ENCODE assay signal across 27 cellular contexts in the genomic region with DNA sequence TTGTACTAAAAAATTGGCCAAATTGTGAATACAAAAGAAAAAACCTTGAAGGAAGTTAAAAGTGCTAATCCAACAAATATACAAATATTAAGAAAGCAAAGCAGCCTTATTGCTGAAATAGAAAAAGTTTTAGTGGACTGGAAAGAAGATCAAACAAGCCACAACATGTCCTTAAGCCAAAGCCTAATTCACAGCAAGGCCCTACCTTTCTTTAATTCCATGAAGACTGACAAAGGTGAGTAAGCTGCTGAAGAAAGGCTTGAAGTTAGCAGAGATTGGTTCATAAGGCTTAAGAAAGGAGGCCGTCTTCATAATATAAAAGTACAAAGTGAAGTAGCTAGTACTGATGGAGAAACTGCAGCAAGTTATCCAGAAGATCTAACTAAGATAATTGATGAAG. TPM values are rescaled to one million over a fixed set of nuclear protein-coding genes. Genes with fewer than 3 reads are reported as not detected.
"Had no signal": no experiment of that assay in that cellular context is flagged by ENCODE, and none has a peak within 500 bp of the region (broad histone marks: within the 10 kb centered on the region; RNA-seq: fewer than 3 reads in every experiment).

No MANE protein-coding gene starts in this region.

- H3K27me3 ChIP-seq: ovary, right atrium auricular region, right lobe of liver, tibial nerve, uterus had no signal

- ATAC-seq: naive thymus-derived CD4-positive, alpha-beta T cell; natural killer cell treated with Interleukin-12 subunit alpha and Interleukin-12 subunit beta and Interleukin-15 and Interleukin-18, amount 100 ng/mL, for 72 hours; right lobe of liver; stimulated activated memory B cell treated with anti-CD40 and anti-IgM and Interleukin-4, amounts not matched to agents 10 μg/mL and 1 μg/mL and 100 μg/mL, for 72 hours; stimulated activated naive CD8-positive, alpha-beta T cell treated with anti-CD3 and anti-CD28 coated beads, Interleukin-15, amount 100 ng/mL, for 72 hours had no signal

- H3K4me2 ChIP-seq: smooth muscle cell had no signal

- H3K27ac ChIP-seq: left ventricle myocardium inferior, ovary, right atrium auricular region, right lobe of liver, tibial nerve, uterus had no signal

- H3K36me3 ChIP-seq: left ventricle myocardium inferior, ovary, right atrium auricular region, right lobe of liver, tibial nerve, uterus had no signal

- H3K4me3 ChIP-seq: left ventricle myocardium inferior, lung, mucosa of descending colon, ovary, right atrium auricular region, right lobe of liver, smooth muscle cell, tibial nerve, uterus had no signal

- H3K4me1 ChIP-seq: left ventricle myocardium inferior, right atrium auricular region, right lobe of liver, tibial nerve, uterus had no signal

- H3K9me3 ChIP-seq: left ventricle myocardium inferior, mucosa of descending colon, ovary, right atrium auricular region, right lobe of liver, tibial nerve, uterus had no signal

- DNase-seq: immature natural killer cell; left ventricle myocardium inferior; midbrain; mucosa of descending colon; naive thymus-derived CD4-positive, alpha-beta T cell; ovary; right lobe of liver; stimulated activated CD4-positive, alpha-beta T cell treated with anti-CD3 and anti-CD28 coated beads, Interleukin-1b, Interleukin-23, amount 100 ng/mL, for 48 hours; stimulated activated CD4-positive, alpha-beta T cell treated with anti-CD3 and anti-CD28 coated beads, Interleukin-2, amount 100 ng/mL, for 48 hours; stimulated activated CD4-positive, alpha-beta T cell treated with anti-CD3 and anti-CD28 coated beads, Interleukin-4, amount 100 ng/mL, for 4 hours; stimulated activated CD8-positive, alpha-beta memory T cell treated with anti-CD3 and anti-CD28 coated beads, Interleukin-4, amount 100 ng/mL, for 48 hours; stimulated activated naive CD4-positive, alpha-beta T cell treated with Interleukin-2 at 50 U/mL for 16 hours; stimulated activated naive CD8-positive, alpha-beta T cell treated with anti-CD3 and anti-CD28 coated beads, Interleukin-15, amount 100 ng/mL, for 72 hours; substantia nigra; uterus had no signal

RNA-seq across cellular contexts. Expression of gene TINAG, which starts 53.5 kb away (rescaled TPM):
- total RNA-seq: lower leg skin; lung; mesenteric fat pad; naive thymus-derived CD4-positive, alpha-beta T cell; natural killer cell treated with Interleukin-12 subunit alpha and Interleukin-12 subunit beta and Interleukin-15 and Interleukin-18, amount 100 ng/mL, for 72 hours; omental fat pad; ovary; progenitor cell of endocrine pancreas; pulmonary artery endothelial cell; right lobe of liver; smooth muscle cell; ureter; uterus had no signal
- polyA plus RNA-seq: immature natural killer cell; lung; naive thymus-derived CD4-positive, alpha-beta T cell; ovary; smooth muscle cell had no signal
